ENCODE assay signal across 8 cellular contexts in the genomic region with DNA sequence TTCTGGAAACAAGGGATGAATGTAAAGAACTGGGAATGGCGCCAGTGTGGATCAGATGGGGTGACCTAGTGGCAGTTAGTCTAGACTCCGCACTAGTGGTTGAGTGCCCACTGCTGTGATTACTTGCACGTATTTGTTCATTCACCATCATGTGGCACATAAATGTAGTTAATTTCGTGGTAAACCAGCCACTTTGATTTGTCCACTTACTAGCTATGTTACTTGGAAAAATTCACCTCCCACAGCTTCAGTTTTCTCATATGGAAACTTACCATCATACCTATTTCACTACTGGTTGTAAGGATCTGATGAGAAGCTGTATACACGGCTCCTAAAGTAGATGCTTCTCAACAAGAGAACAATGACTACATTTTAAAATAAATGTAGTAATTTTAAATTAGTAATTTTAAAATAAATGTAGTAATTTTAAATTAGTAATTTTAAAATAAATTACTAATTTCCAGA. TPM values are rescaled to one million over a fixed set of nuclear protein-coding genes. Genes with fewer than 3 reads are reported as not detected.
DNase-seq lines count a peak whose midpoint lies in the region; ATAC-seq and TF ChIP-seq lines count a peak whose summit lies in the region.

No MANE protein-coding gene starts in this region.

- H3K4me3 Mint-ChIP-seq in activated naive CD4-positive, alpha-beta T cell treated with anti-CD3 and anti-CD28 coated beads for 36 hours: peak overlapping the region; percentile 72
- H3K4me3 Mint-ChIP-seq in activated CD8-positive, alpha-beta T cell treated with anti-CD3 and anti-CD28 coated beads, Interleukin-2, amount 10 ng/mL, durations not matched to agents 7 days and 5 days: peak overlapping the region; percentile 77

- CTCF ChIA-PET in activated naive CD4-positive, alpha-beta T cell treated with anti-CD3 and anti-CD28 coated beads for 36 hours (lab: Charles Lee): no interaction called here
- CTCF ChIA-PET in activated CD8-positive, alpha-beta T cell treated with anti-CD3 and anti-CD28 coated beads, Interleukin-2, amount 10 ng/mL, durations not matched to agents 7 days and 5 days (lab: Charles Lee): no interaction called here

- H3K27ac Mint-ChIP-seq in activated naive CD4-positive, alpha-beta T cell treated with anti-CD3 and anti-CD28 coated beads for 36 hours: peak overlapping the region; percentile 80
- peak overlapping the region; percentile 84 for H3K27ac Mint-ChIP-seq in activated CD8-positive, alpha-beta T cell treated with anti-CD3 and anti-CD28 coated beads, Interleukin-2, amount 10 ng/mL, durations not matched to agents 7 days and 5 days

- H3K27me3 Mint-ChIP-seq in activated naive CD4-positive, alpha-beta T cell treated with anti-CD3 and anti-CD28 coated beads for 36 hours (ENCODE audit: low read depth): no peaks in the 10 kb centered on the region
- no peaks in the 10 kb centered on the region for H3K27me3 Mint-ChIP-seq in activated CD8-positive, alpha-beta T cell treated with anti-CD3 and anti-CD28 coated beads, Interleukin-2, amount 10 ng/mL, durations not matched to agents 7 days and 5 days (ENCODE audit: low read depth)

- H3K27ac ChIP-seq in layer of hippocampus (ENCODE audit: low read depth, low read length) (peak overlapping the region; percentile 42), tibial artery (peak overlapping the region; percentile 94 to 98)

- no peak for ATAC-seq in activated CD8-positive, alpha-beta T cell treated with anti-CD3 and anti-CD28 coated beads, Interleukin-2, amount 10 ng/mL, durations not matched to agents 7 days and 5 days
- no peak for ATAC-seq in HG03457 (IDR thresholded peaks at IDR 0.05; ENCODE audit: unreplicated experiment)

- H3K36me3 Mint-ChIP-seq in activated naive CD4-positive, alpha-beta T cell treated with anti-CD3 and anti-CD28 coated beads for 36 hours (ENCODE audit: low read depth): peaks cover 4% of the 10 kb centered on the region
- H3K36me3 Mint-ChIP-seq in activated CD8-positive, alpha-beta T cell treated with anti-CD3 and anti-CD28 coated beads, Interleukin-2, amount 10 ng/mL, durations not matched to agents 7 days and 5 days (ENCODE audit: low read depth): peaks cover 4% of the 10 kb centered on the region

- no peak for DNase-seq in activated naive CD4-positive, alpha-beta T cell treated with anti-CD3 and anti-CD28 coated beads for 36 hours
- DNase-seq in activated naive CD4-positive, alpha-beta T cell treated with anti-CD3 and anti-CD28 coated beads, Interleukin-2, amount 50 U/mL, for 16 hours: no peak
- no peak for DNase-seq in activated CD8-positive, alpha-beta T cell treated with anti-CD3 and anti-CD28 coated beads, Interleukin-2, amount 10 ng/mL, durations not matched to agents 7 days and 5 days
- DNase-seq in tibial artery (no peak), AG08396 (ENCODE audit: low spot score) (no peak)
- DNase-seq in stimulated activated naive CD4-positive, alpha-beta T cell (lab: John Stamatoyannopoulos, UW): no peak

- H3K4me1 Mint-ChIP-seq in activated naive CD4-positive, alpha-beta T cell treated with anti-CD3 and anti-CD28 coated beads for 36 hours (ENCODE audit: low read depth): peaks cover 19% of the 10 kb centered on the region
- H3K4me1 Mint-ChIP-seq in activated CD8-positive, alpha-beta T cell treated with anti-CD3 and anti-CD28 coated beads, Interleukin-2, amount 10 ng/mL, durations not matched to agents 7 days and 5 days (ENCODE audit: low read depth): peaks cover 29% of the 10 kb centered on the region

- POLR2A ChIA-PET in activated CD8-positive, alpha-beta T cell treated with anti-CD3 and anti-CD28 coated beads, Interleukin-2, amount 10 ng/mL, durations not matched to agents 7 days and 5 days (lab: Charles Lee): interaction anchor here (0.6 kb wide), 1 partner anchor 63 kb away, joined by 3 read pairs; no protein-coding TSS in a partner anchor

- peaks cover 0 to 21% (median 0%) of the 10 kb centered on the region in 4 donors for H3K4me1 ChIP-seq in tibial artery

- TF ChIP-seq CTCF in tibial artery (IDR thresholded peaks at IDR 0.05): no peak

- no peaks in the 10 kb centered on the region for H3K27me3 ChIP-seq in layer of hippocampus (ENCODE audit: control insufficient read depth, insufficient read depth, low read length)
- H3K27me3 ChIP-seq in tibial artery: no peaks in the 10 kb centered on the region

- no peaks in the 10 kb centered on the region for H3K36me3 ChIP-seq in tibial artery

- H3K9me3 Mint-ChIP-seq in activated naive CD4-positive, alpha-beta T cell treated with anti-CD3 and anti-CD28 coated beads for 36 hours: no peaks in the 10 kb centered on the region
- H3K9me3 Mint-ChIP-seq in activated CD8-positive, alpha-beta T cell treated with anti-CD3 and anti-CD28 coated beads, Interleukin-2, amount 10 ng/mL, durations not matched to agents 7 days and 5 days (ENCODE audit: insufficient read depth): no peaks in the 10 kb centered on the region

- H3K4me3 ChIP-seq in tibial artery: peak overlapping the region; percentile 88 to 89

- no peaks in the 10 kb centered on the region for H3K9me3 ChIP-seq in tibial artery

- intact Hi-C loops in activated naive CD4-positive, alpha-beta T cell treated with anti-CD3 and anti-CD28 coated beads for 36 hours (cut with micrococcal nuclease): loop anchor here (1.0 to 2.0 kb wide), 3 partner anchors 61 to 479 kb away; partner anchors contain the start of gene RPGR
- intact Hi-C loops in tibial artery (cut with DNase I; ENCODE audit: low total_unique reads): no loop called here

RNA-seq across cellular contexts. Expression of gene DYNLT3, which starts 0.4 kb away (rescaled TPM):
- 10 to 100 TPM; 11.8 to 14.4 TPM for total RNA-seq in activated naive CD4-positive, alpha-beta T cell treated with anti-CD3 and anti-CD28 coated beads for 36 hours
- 10 to 100 TPM; 15.8 to 16.1 TPM for total RNA-seq in activated CD8-positive, alpha-beta T cell treated with anti-CD3 and anti-CD28 coated beads, Interleukin-2, amount 10 ng/mL, durations not matched to agents 7 days and 5 days
